8 cellular contexts compared by ENCODE assay signal in the genomic region with DNA sequence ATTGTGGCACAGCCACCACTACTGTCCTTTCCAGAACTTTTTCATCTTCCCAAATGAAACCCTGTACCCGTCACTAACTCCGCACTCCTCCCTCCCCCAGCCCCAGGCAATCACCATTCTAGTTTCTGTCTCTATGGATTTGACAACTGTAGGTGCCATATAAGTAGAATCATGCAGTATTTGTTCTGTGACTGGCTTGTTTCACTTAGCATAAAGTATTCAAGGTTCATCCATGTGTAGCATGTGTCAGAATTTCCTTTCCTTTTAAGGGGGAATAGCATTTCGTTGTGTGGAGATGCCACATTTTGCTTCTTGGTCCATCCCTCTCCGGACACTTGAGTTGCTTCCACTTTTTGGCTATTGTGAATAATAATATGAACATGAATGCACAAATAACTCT. TPM values are rescaled to one million over a fixed set of nuclear protein-coding genes. Genes with fewer than 3 reads are reported as not detected.
DNase-seq lines count a peak whose midpoint lies in the region; TF ChIP-seq lines count a peak whose summit lies in the region.

No MANE protein-coding gene starts in this region.

- no peaks in the 10 kb centered on the region for H3K9me3 Mint-ChIP-seq in brain

- no peak overlapping the region for H3K9ac ChIP-seq in HUES48 (ENCODE audit: low read depth, low read length)

- peaks cover 47% of the 10 kb centered on the region for H3K4me1 Mint-ChIP-seq in brain

- peak overlapping the region; percentile 91 to 98 (median 94) for H3K4me3 Mint-ChIP-seq in brain

- H3K9me3 ChIP-seq in HUES48 (ENCODE audit: control insufficient read depth, insufficient read depth, low read length) (no peaks in the 10 kb centered on the region), muscle layer of duodenum (ENCODE audit: control insufficient read depth in 1 of 2, low read length in 2 of 2) (no peaks in the 10 kb centered on the region)

- peak overlapping the region; percentile 62 for H3K4me3 ChIP-seq in BJ (ENCODE audit: low read depth, low read length)
- peak overlapping the region; percentile 81 for H3K4me3 ChIP-seq in HUES48 (ENCODE audit: low read depth, low read length)
- peak overlapping the region; percentile 74 to 97 for H3K4me3 ChIP-seq in muscle layer of duodenum (ENCODE audit: low read depth in 1 of 2, low read length in 2 of 2)

- H3K36me3 ChIP-seq in BJ (ENCODE audit: control insufficient read depth, insufficient read depth, low read length): no peaks in the 10 kb centered on the region
- H3K36me3 ChIP-seq in HUES48 (ENCODE audit: control insufficient read depth, insufficient read depth, low read length): peaks cover 19% of the 10 kb centered on the region
- H3K36me3 ChIP-seq in muscle layer of duodenum (ENCODE audit: control insufficient read depth in 1 of 2, insufficient read depth in 2 of 2, low read length in 2 of 2): no peaks in the 10 kb centered on the region

- H3K27me3 ChIP-seq in BJ (ENCODE audit: control insufficient read depth, insufficient read depth, low read length) (no peaks in the 10 kb centered on the region), HUES48 (ENCODE audit: control insufficient read depth, insufficient read depth, low read length) (no peaks in the 10 kb centered on the region), muscle layer of duodenum (ENCODE audit: low read depth, low read length) (no peaks in the 10 kb centered on the region)

- CTCF ChIA-PET in BJ (lab: Yijun Ruan, JAX): interaction anchor here (0.7 to 1.4 kb wide), 3 partner anchors 38 to 177 kb away, joined by 3 read pairs; no protein-coding TSS in a partner anchor

- peaks cover 4% of the 10 kb centered on the region for H3K36me3 Mint-ChIP-seq in brain

- POLR2A ChIA-PET in BJ (lab: Charles Lee): no interaction called here

- peaks cover 6% of the 10 kb centered on the region for H3K27me3 Mint-ChIP-seq in brain

- DNase-seq in BJ (ENCODE audit: low read depth) (no peak), NCI-H774 (lab: John Stamatoyannopoulos, UW) (no peak), midbrain (lab: John Stamatoyannopoulos, UW) (no peak), NOMO-1 treated with dmso at 0.1 percent for 144 hours (lab: John Stamatoyannopoulos, UW; ENCODE audit: unreplicated experiment) (no peak), NCI-H187 treated with DMSO at 0.1 percent for 48 hours (lab: John Stamatoyannopoulos, UW) (no peak)

- peak overlapping the region; percentile 41 to 95 (median 90) for H3K27ac Mint-ChIP-seq in brain

- TF ChIP-seq CTCF in BJ (IDR thresholded peaks at IDR 0.05; ENCODE audit: insufficient read depth, low read depth, low read length) (no peak), brain (conservative IDR thresholded peaks at IDR 0.05) (no peak)

- H3K4me1 ChIP-seq in HUES48 (ENCODE audit: control insufficient read depth, insufficient read depth, low read length) (peaks cover 12% of the 10 kb centered on the region), muscle layer of duodenum (ENCODE audit: control insufficient read depth in 1 of 2, insufficient read depth in 2 of 2, low read length in 2 of 2) (peaks cover 0 to 14% of the 10 kb centered on the region in 2 donors)

- H3K27ac ChIP-seq in HUES48 (ENCODE audit: low read depth, low read length): no peak overlapping the region
- H3K27ac ChIP-seq in muscle layer of duodenum (ENCODE audit: low read length): peak overlapping the region; percentile 43

RNA-seq across cellular contexts. Expression of a gene that starts 0.8 kb away (rescaled TPM):
- 3.3 and 6.4 TPM in 2 replicates for polyA plus RNA-seq in BJ (2011; rRNA removed)
- polyA minus RNA-seq in BJ (2011; rRNA and poly(A)+ RNA removed): 3.4 and 3.5 TPM in 2 replicates
- 11.8 TPM for polyA plus RNA-seq in brain (ENCODE audit: insufficient read depth, low read depth, low replicate concordance)

RNA-seq across cellular contexts. Expression of a gene that starts 19.0 kb away (rescaled TPM):
- polyA plus RNA-seq in BJ (2011; rRNA removed) (0.11 and 0.17 TPM in 2 replicates), brain (ENCODE audit: insufficient read depth, low read depth, low replicate concordance) (not detected)
- 0.14 TPM in 1 of 2 replicates, not detected in the other for polyA minus RNA-seq in BJ (2011; rRNA and poly(A)+ RNA removed)

RNA-seq across cellular contexts. Expression of a gene that starts 44.4 kb away (rescaled TPM):
- not detected in 2 replicates for polyA plus RNA-seq in BJ (2011; rRNA removed)
- polyA minus RNA-seq in BJ (2011; rRNA and poly(A)+ RNA removed): not detected in 2 replicates
- not detected for polyA plus RNA-seq in brain (ENCODE audit: insufficient read depth, low read depth, low replicate concordance)
